In genomic region chr3:136903899-136904298, GRCh38 we compare ENCODE assay signal across 25 cellular contexts.
"Had no signal": no experiment of that assay in that cellular context is flagged by ENCODE, and none has a peak within 500 bp of the region (broad histone marks: within the 10 kb centered on the region; RNA-seq: fewer than 3 reads in every experiment).

No MANE protein-coding gene starts in this region.

- H3K9me3 ChIP-seq: prostate gland had no signal

- H3K27ac Mint-ChIP-seq: mesothelial cell of epicardium; nephron; stimulated activated effector memory CD8-positive, alpha-beta T cell treated with anti-CD3 and anti-CD28 coated beads, Interleukin-12 subunit alpha, Interleukin-12 subunit beta, amount 100 ng/mL, for 72 hours; stimulated activated naive CD8-positive, alpha-beta T cell treated with anti-CD3 and anti-CD28 coated beads, Interleukin-15, amount 100 ng/mL, for 72 hours; type B pancreatic cell had no signal

- H3K4me3 ChIP-seq: left ventricle myocardium inferior, lung, pancreas, prostate gland, sigmoid colon, spleen, tibial nerve, uterus had no signal

- H3K27ac ChIP-seq: left ventricle myocardium inferior, pancreas, prostate gland, sigmoid colon, spleen, tibial nerve, uterus had no signal

- H3K27me3 Mint-ChIP-seq: naive B cell; stimulated activated naive CD8-positive, alpha-beta T cell treated with anti-CD3 and anti-CD28 coated beads, Interleukin-15, amount 100 ng/mL, for 72 hours; type B pancreatic cell had no signal

- H3K4me1 ChIP-seq: pancreas, prostate gland, uterus had no signal

- DNase-seq: islet precursor cell; left ventricle myocardium inferior; mesendoderm; naive B cell; nucleus accumbens; pancreas; posterior cingulate gyrus; retina; right cardiac atrium; sigmoid colon; small intestine; spleen; stimulated activated CD4-positive, alpha-beta T cell treated with anti-CD3 and anti-CD28 coated beads, Interleukin-4, amount 100 ng/mL, for 24 hours; stimulated activated naive CD4-positive, alpha-beta T cell treated with Interleukin-2 at 50 U/mL for 16 hours; stimulated activated naive CD8-positive, alpha-beta T cell treated with anti-CD3 and anti-CD28 coated beads, Interleukin-15, amount 100 ng/mL, for 72 hours; substantia nigra; uterus had no signal

- ATAC-seq: pancreas; right cardiac atrium; stimulated activated effector memory CD8-positive, alpha-beta T cell treated with anti-CD3 and anti-CD28 coated beads, Interleukin-12 subunit alpha, Interleukin-12 subunit beta, amount 100 ng/mL, for 72 hours; stimulated activated naive CD8-positive, alpha-beta T cell treated with anti-CD3 and anti-CD28 coated beads, Interleukin-15, amount 100 ng/mL, for 72 hours had no signal

- H3K36me3 ChIP-seq: pancreas, prostate gland, sigmoid colon, uterus had no signal

- H3K4me3 Mint-ChIP-seq: mesothelial cell of epicardium; nephron; neural crest cell; stimulated activated effector memory CD8-positive, alpha-beta T cell treated with anti-CD3 and anti-CD28 coated beads, Interleukin-12 subunit alpha, Interleukin-12 subunit beta, amount 100 ng/mL, for 72 hours; stimulated activated naive CD8-positive, alpha-beta T cell treated with anti-CD3 and anti-CD28 coated beads, Interleukin-15, amount 100 ng/mL, for 72 hours; type B pancreatic cell had no signal

- H3K4me1 Mint-ChIP-seq: nephron had no signal

- H3K27me3 ChIP-seq: pancreas, sigmoid colon, spleen, tibial nerve, uterus had no signal
